9 cellular contexts compared by ENCODE assay signal in genomic region chr6:110813338-110813737, GRCh38. TPM values are rescaled to one million over a fixed set of nuclear protein-coding genes. Genes with fewer than 3 reads are reported as not detected.
DNase-seq lines count a peak whose midpoint lies in the region; ATAC-seq and TF ChIP-seq lines count a peak whose summit lies in the region.
"Had no signal": no experiment of that assay in that cellular context is flagged by ENCODE, and none has a peak within 500 bp of the region (broad histone marks: within the 10 kb centered on the region; RNA-seq: fewer than 3 reads in every experiment).

No MANE protein-coding gene starts in this region.

- no peaks in the 10 kb centered on the region for H3K36me3 ChIP-seq in ascending aorta
- peaks cover 0 to 6% (median 0%) of the 10 kb centered on the region in 3 experiments for H3K36me3 ChIP-seq in naive thymus-derived CD4-positive, alpha-beta T cell (ENCODE audit: control insufficient read depth in 2 of 3, insufficient read depth in 3 of 3, low read length in 3 of 3)

- H3K27me3 ChIP-seq in ascending aorta, result no peaks in the 10 kb centered on the region
- no peaks in the 10 kb centered on the region for H3K27me3 ChIP-seq in naive thymus-derived CD4-positive, alpha-beta T cell (ENCODE audit: control insufficient read depth in 2 of 2, insufficient read depth in 2 of 2, low read length in 2 of 2)

- intact Hi-C loops in CD14-positive monocyte (cut with micrococcal nuclease), result no loop called here
- intact Hi-C loops in ascending aorta (cut with DNase I), result loop anchor here (10.0 kb wide), 3 partner anchors 401 to 1719 kb away; partner anchors contain the start of genes CEP57L1, SESN1 and WASF1
- intact Hi-C loops in naive thymus-derived CD4-positive, alpha-beta T cell (cut with micrococcal nuclease), result loop anchor here in 1 of 2 donors (10.0 kb wide), 1 partner anchor 1359 kb away; the partner anchor contains the start of gene MICAL1

- H3K4me3 Mint-ChIP-seq in CD14-positive monocyte (peak overlapping the region; percentile 88 to 93), HFFc6 (peak overlapping the region; percentile 96)
- H3K4me3 Mint-ChIP-seq in naive thymus-derived CD4-positive, alpha-beta T cell, result peak overlapping the region; percentile 87 to 99 (median 96)

- no peak overlapping the region for H3K27ac ChIP-seq in ascending aorta
- no peak overlapping the region for H3K27ac ChIP-seq in naive thymus-derived CD4-positive, alpha-beta T cell (ENCODE audit: low read depth, low read length)

- H3K27ac Mint-ChIP-seq in CD14-positive monocyte (no peak overlapping the region), HFFc6 (no peak overlapping the region)
- peak overlapping the region in 7 of 9 donors; percentile 59 to 99 (median 91) for H3K27ac Mint-ChIP-seq in naive thymus-derived CD4-positive, alpha-beta T cell

- POLR2A ChIA-PET in naive thymus-derived CD4-positive, alpha-beta T cell (lab: Charles Lee), result interaction anchor here (4.3 to 13.8 kb wide), 2 partner anchors 63 to 144 kb away, joined by 56 to 413 read pairs; partner anchors contain the start of genes AMD1 and GTF3C6

- peaks cover 0 to 2% (median 0%) of the 10 kb centered on the region in 3 donors for H3K27me3 Mint-ChIP-seq in CD14-positive monocyte (ENCODE audit: low read depth in 3 of 3)
- peaks cover 2% of the 10 kb centered on the region; the same call in 1 of the 2 replicates for H3K27me3 Mint-ChIP-seq in HFFc6 (ENCODE audit: insufficient read depth)
- H3K27me3 Mint-ChIP-seq in naive thymus-derived CD4-positive, alpha-beta T cell, result no peaks in the 10 kb centered on the region

- H3K4me1 Mint-ChIP-seq in CD14-positive monocyte (peaks cover 42% of the 10 kb centered on the region), HFFc6 (ENCODE audit: low read depth) (peaks cover 38% of the 10 kb centered on the region)
- H3K4me1 Mint-ChIP-seq in naive thymus-derived CD4-positive, alpha-beta T cell, result peaks cover 19 to 37% (median 34%) of the 10 kb centered on the region in 7 donors

- CTCF ChIA-PET in naive thymus-derived CD4-positive, alpha-beta T cell (lab: Charles Lee), result interaction anchor here (0.6 kb wide), 1 partner anchor 61 kb away, joined by 3 read pairs; the partner anchor contains the start of gene AMD1

- no peak for DNase-seq in CD14-positive monocyte (ENCODE audit: low spot score)
- no peak for DNase-seq in HFFc6
- DNase-seq in ascending aorta (ENCODE audit: low spot score in 2 of 2), result no peak
- DNase-seq in naive thymus-derived CD4-positive, alpha-beta T cell, result no peak
- no peak for DNase-seq in anterior cingulate cortex (lab: John Stamatoyannopoulos, UW)
- no peak for DNase-seq in HUDEP-2 (lab: John Stamatoyannopoulos, UW; ENCODE audit: unreplicated experiment in 76 of 76)
- DNase-seq: SHP77 treated with DMSO at 0.1 percent for 48 hours had no signal

- peaks cover 0 to 2% of the 10 kb centered on the region in 2 donors for H3K36me3 Mint-ChIP-seq in CD14-positive monocyte
- peaks cover 6% of the 10 kb centered on the region for H3K36me3 Mint-ChIP-seq in HFFc6 (ENCODE audit: low read depth)
- H3K36me3 Mint-ChIP-seq in naive thymus-derived CD4-positive, alpha-beta T cell, result peaks cover 0 to 8% (median 0%) of the 10 kb centered on the region in 5 donors

- H3K9me3 ChIP-seq in ascending aorta, result no peaks in the 10 kb centered on the region
- no peaks in the 10 kb centered on the region for H3K9me3 ChIP-seq in naive thymus-derived CD4-positive, alpha-beta T cell (ENCODE audit: control insufficient read depth in 2 of 3, low read length in 3 of 3)

- H3K9me3 Mint-ChIP-seq in CD14-positive monocyte, result peaks cover 0 to 1% (median 0%) of the 10 kb centered on the region in 7 donors
- H3K9me3 Mint-ChIP-seq in HFFc6, result no peaks in the 10 kb centered on the region
- peaks cover 0 to 6% (median 0%) of the 10 kb centered on the region in 11 donors for H3K9me3 Mint-ChIP-seq in naive thymus-derived CD4-positive, alpha-beta T cell

- peaks cover 3 to 6% of the 10 kb centered on the region in 2 donors for H3K4me1 ChIP-seq in ascending aorta
- H3K4me1 ChIP-seq in naive thymus-derived CD4-positive, alpha-beta T cell (ENCODE audit: control insufficient read depth in 2 of 2, insufficient read depth in 2 of 2, low read length in 2 of 2), result peaks cover 11 to 15% of the 10 kb centered on the region in 2 donors

- TF ChIP-seq CTCF in CD14-positive monocyte (IDR thresholded peaks at IDR 0.05) (no peak), HFFc6 (IDR thresholded peaks at IDR 0.05) (no peak), ascending aorta (IDR thresholded peaks at IDR 0.05) (no peak)

- peak overlapping the region; percentile 97 for H3K4me3 ChIP-seq in ascending aorta
- H3K4me3 ChIP-seq in naive thymus-derived CD4-positive, alpha-beta T cell (ENCODE audit: low read length), result no peak overlapping the region

- ATAC-seq in naive thymus-derived CD4-positive, alpha-beta T cell, result no peak
- ATAC-seq in HG03565 (IDR thresholded peaks at IDR 0.05; ENCODE audit: unreplicated experiment) (no peak), GM19328 (IDR thresholded peaks at IDR 0.05; ENCODE audit: unreplicated experiment) (no peak)

RNA-seq across cellular contexts. Expression of gene CDK19, which starts 1.9 kb away (rescaled TPM):
- 1 to 10 TPM; 2.7 to 3.9 TPM for polyA plus RNA-seq in CD14-positive monocyte
- total RNA-seq in HFFc6 (2021; fragmentation: NEBNext Ultra II Directional; extraction: Animal tissue kit (Norgen Biotek cat#: 25700)), result 10 to 100 TPM; 18.6 to 22.4 (median 20.0) TPM
- total RNA-seq in ascending aorta, result 5.2 TPM
- 10 to 100 TPM; 11.3 to 24.4 (median 21.0) TPM for total RNA-seq in naive thymus-derived CD4-positive, alpha-beta T cell
- 1 to 10 TPM; 1.3 to 1.4 TPM for polyA plus RNA-seq in naive thymus-derived CD4-positive, alpha-beta T cell

Comparison
In these comparisons a context has a peak if more than half of its experiments do, and no peak if none do; other contexts are left out.
1. H3K27ac Mint-ChIP-seq: peak in naive thymus-derived CD4-positive, alpha-beta T cell (7 of 9); none in CD14-positive monocyte (0 of 7) and HFFc6 (single experiment).
2. Peak in every context shown above with its lines, with median percentiles within 50 percentile points of each other: H3K4me3 Mint-ChIP-seq.